8 cellular contexts compared by ENCODE assay signal in genomic region chrX:53080628-53081580, GRCh38. TPM values are rescaled to one million over a fixed set of nuclear protein-coding genes. Genes with fewer than 3 reads are reported as not detected.
DNase-seq lines count a peak whose midpoint lies in the region; ATAC-seq and FAIRE-seq lines count a peak whose summit lies in the region.

No MANE protein-coding gene starts in this region.

- FAIRE-seq in islet of Langerhans (lab: Jason Lieb, UNC) = peak; percentile 61

- peak overlapping the region; percentile 86 for H3K27ac ChIP-seq in temporal lobe (ENCODE audit: low read depth, low read length)

- DNase-seq in activated CD4-positive, alpha-beta T cell treated with anti-CD3 and anti-CD28 coated beads for 4 hours = peak; percentile 26 to 32
- no peak for DNase-seq in activated CD4-positive, alpha-beta T cell treated with anti-CD3 and anti-CD28 coated beads for 48 hours
- peak; percentile 25 for DNase-seq in activated naive CD4-positive, alpha-beta T cell treated with anti-CD3 and anti-CD28 coated beads, Interleukin-2, amount 50 U/mL, for 16 hours

- no peak for ATAC-seq in HG03196 (IDR thresholded peaks at IDR 0.05; ENCODE audit: unreplicated experiment)
- no peak for ATAC-seq in HG03457 (IDR thresholded peaks at IDR 0.05; ENCODE audit: unreplicated experiment)
- no peak for ATAC-seq in HG03432 (IDR thresholded peaks at IDR 0.05; ENCODE audit: unreplicated experiment)

RNA-seq across cellular contexts. Expression of gene TSPYL2, which starts 1.3 kb away (rescaled TPM):
- total RNA-seq in temporal lobe = 8.4 TPM

RNA-seq across cellular contexts. Expression of gene KANTR, which starts 13.0 kb away (rescaled TPM):
- total RNA-seq in temporal lobe = 30.5 TPM

RNA-seq across cellular contexts. Expression of gene GPR173, which starts 32.3 kb away (rescaled TPM):
- total RNA-seq in temporal lobe = 26.1 TPM
